Comparison of ENCODE assay signal across 8 cellular contexts in the genomic region with DNA sequence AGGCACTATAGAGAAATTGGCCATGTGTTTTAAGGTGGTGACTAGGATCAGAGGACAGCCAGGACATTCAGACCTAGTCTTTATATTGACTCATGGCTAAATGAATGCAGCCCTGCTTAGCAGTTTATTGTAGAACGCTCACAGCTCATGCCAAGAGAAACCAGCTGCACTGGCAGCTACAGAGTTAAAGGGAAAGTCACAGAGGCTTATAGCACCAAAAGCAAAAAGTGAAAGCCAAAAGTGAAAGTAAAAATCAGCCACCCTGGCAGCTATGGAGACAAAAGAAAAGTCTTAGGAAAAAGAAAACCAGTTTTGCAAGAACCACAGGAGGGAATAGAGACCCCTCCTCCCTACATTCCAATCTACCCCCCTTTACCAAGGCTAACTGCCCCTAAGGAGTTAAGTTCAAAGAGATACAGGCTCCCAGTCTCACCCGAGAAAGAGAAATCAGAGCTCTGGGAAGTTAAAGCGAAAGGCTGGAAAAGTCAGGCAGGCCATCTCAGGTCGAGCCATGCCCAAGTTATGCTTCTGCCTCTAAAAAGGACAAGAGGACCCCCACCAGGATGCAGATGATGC.
DNase-seq lines count a peak whose midpoint lies in the region; ATAC-seq and TF ChIP-seq lines count a peak whose summit lies in the region.

No MANE protein-coding gene starts in this region.

- H3K4me1 ChIP-seq in lower lobe of right lung: peaks cover 3% of the 10 kb centered on the region
- peaks cover 0 to 18% (median 4%) of the 10 kb centered on the region in 4 donors for H3K4me1 ChIP-seq in tibial nerve

- intact Hi-C loops in lower lobe of right lung (cut with DNase I): no loop called here

- TF ChIP-seq POLR2A in tibial nerve (IDR thresholded peaks at IDR 0.05): no peak

- H3K27me3 ChIP-seq in lower lobe of right lung (ENCODE audit: low read depth): no peaks in the 10 kb centered on the region
- H3K27me3 ChIP-seq in tibial nerve: no peaks in the 10 kb centered on the region

- H3K4me3 ChIP-seq in lower lobe of right lung: peak overlapping the region; percentile 57
- peak overlapping the region; percentile 28 to 57 (median 50) for H3K4me3 ChIP-seq in tibial nerve

- no peak for TF ChIP-seq CTCF in lower lobe of right lung (IDR thresholded peaks at IDR 0.05)
- TF ChIP-seq CTCF in tibial nerve (IDR thresholded peaks at IDR 0.05): no peak

- ATAC-seq in lower lobe of right lung (peak; percentile 39 to 75), GM21515 (IDR thresholded peaks at IDR 0.05; ENCODE audit: unreplicated experiment) (no peak)

- TF ChIP-seq EP300 in tibial nerve (IDR thresholded peaks at IDR 0.05): no peak

- H3K9me3 ChIP-seq in lower lobe of right lung: no peaks in the 10 kb centered on the region
- no peaks in the 10 kb centered on the region for H3K9me3 ChIP-seq in tibial nerve

- H3K36me3 ChIP-seq in lower lobe of right lung (no peaks in the 10 kb centered on the region), tibial nerve (no peaks in the 10 kb centered on the region)

- WGBS in tibial nerve, 2 donors: 1% methylated on average over 4 of the region's 4 CpGs

- DNase-seq in ELR (ENCODE audit: low read depth) (peak; percentile 40), NCI-H2107 (lab: John Stamatoyannopoulos, UW) (peak; percentile 6), cerebellar cortex (ENCODE audit: low spot score) (peak; percentile 32), lower lobe of right lung (no peak), tibial nerve (ENCODE audit: low spot score in 2 of 2) (no peak), NCI-H69 (lab: John Stamatoyannopoulos, UW) (no peak), cortex of kidney (lab: John Stamatoyannopoulos, UW) (no peak)

- H3K27ac ChIP-seq in lower lobe of right lung: peak overlapping the region; percentile 86
- H3K27ac ChIP-seq in tibial nerve: peak overlapping the region; percentile 22 to 79 (median 66)

Comparison
In these comparisons a context has a peak if more than half of its experiments do, and no peak if none do; other contexts are left out.
1. DNase-seq: peak in ELR (single experiment), NCI-H2107 (single experiment) and cerebellar cortex (single experiment); none in lower lobe of right lung (single experiment), tibial nerve (0 of 2), NCI-H69 (single experiment) and cortex of kidney (single experiment).